In the genomic region with DNA sequence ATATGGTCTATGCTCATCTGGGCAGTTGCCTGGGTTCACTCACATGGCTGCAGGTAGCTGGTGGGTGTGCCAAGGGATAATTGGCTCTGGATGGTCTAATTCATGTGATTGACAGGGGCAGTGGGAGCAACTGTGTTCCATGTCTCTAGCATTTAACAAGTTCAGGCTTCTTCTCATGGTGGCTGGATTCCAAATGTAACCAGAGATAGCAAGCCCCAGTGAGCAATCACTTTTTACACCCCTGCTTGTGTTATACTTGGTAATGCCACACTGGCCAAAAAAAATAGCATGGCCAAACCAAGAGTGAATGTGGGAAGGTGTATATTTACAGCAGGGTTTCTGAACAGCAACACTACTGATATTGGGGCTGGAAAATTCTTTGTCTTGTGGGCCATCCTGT, we compare ENCODE assay signal across 25 cellular contexts.
DNase-seq lines count a peak whose midpoint lies in the region; ATAC-seq, FAIRE-seq and TF ChIP-seq lines count a peak whose summit lies in the region.
"Had no signal": no experiment of that assay in that cellular context is flagged by ENCODE, and none has a peak within 500 bp of the region (broad histone marks: within the 10 kb centered on the region; RNA-seq: fewer than 3 reads in every experiment).

No MANE protein-coding gene starts in this region.

- peak; percentile 58 for FAIRE-seq in bronchial epithelial cell (lab: Jason Lieb, UNC)

- no peak overlapping the region for H3K4me3 Mint-ChIP-seq in T-helper 2 cell treated with Interferon-gamma antibody and Interleukin-4, amounts not matched to agents 5 μg/mL and 100 μg/mL, for 36 hours
- H3K4me3 Mint-ChIP-seq: activated naive CD8-positive, alpha-beta T cell treated with anti-CD3 and anti-CD28 coated beads, Interleukin-2, amount 50 U/mL, for 24 hours; endodermal cell; H9; naive thymus-derived CD4-positive, alpha-beta T cell; stimulated activated effector memory CD8-positive, alpha-beta T cell treated with anti-CD3 and anti-CD28 coated beads, Interleukin-12 subunit alpha, Interleukin-12 subunit beta, amount 100 ng/mL, for 72 hours; T-helper 17 cell had no signal

- H3K9me3 ChIP-seq in MG63, result no peaks in the 10 kb centered on the region
- H3K9me3 ChIP-seq: heart right ventricle, left lung had no signal

- peaks cover 11% of the 10 kb centered on the region for H3K4me1 Mint-ChIP-seq in T-helper 2 cell treated with Interferon-gamma antibody and Interleukin-4, amounts not matched to agents 5 μg/mL and 100 μg/mL, for 36 hours (ENCODE audit: low read depth)
- H3K4me1 Mint-ChIP-seq: endodermal cell; naive thymus-derived CD4-positive, alpha-beta T cell; stimulated activated effector memory CD8-positive, alpha-beta T cell treated with anti-CD3 and anti-CD28 coated beads, Interleukin-12 subunit alpha, Interleukin-12 subunit beta, amount 100 ng/mL, for 72 hours had no signal

- ATAC-seq in GM21360 (IDR thresholded peaks at IDR 0.05; ENCODE audit: unreplicated experiment) (no peak), HG02798 (IDR thresholded peaks at IDR 0.05; ENCODE audit: poor library complexity, unreplicated experiment) (no peak)
- ATAC-seq: activated naive CD8-positive, alpha-beta T cell treated with anti-CD3 and anti-CD28 coated beads, Interleukin-2, amount 50 U/mL, for 24 hours; heart right ventricle; left lung; naive thymus-derived CD4-positive, alpha-beta T cell; Panc1; stimulated activated effector memory CD8-positive, alpha-beta T cell treated with anti-CD3 and anti-CD28 coated beads, Interleukin-12 subunit alpha, Interleukin-12 subunit beta, amount 100 ng/mL, for 72 hours; T-helper 17 cell had no signal

- no peaks in the 10 kb centered on the region for H3K9me3 Mint-ChIP-seq in T-helper 2 cell treated with Interferon-gamma antibody and Interleukin-4, amounts not matched to agents 5 μg/mL and 100 μg/mL, for 36 hours
- H3K9me3 Mint-ChIP-seq: activated naive CD8-positive, alpha-beta T cell treated with anti-CD3 and anti-CD28 coated beads, Interleukin-2, amount 50 U/mL, for 24 hours; H9 had no signal

- H3K4me3 ChIP-seq in MG63, result no peak overlapping the region
- no peak overlapping the region for H3K4me3 ChIP-seq in bronchial epithelial cell (ENCODE audit: low read depth, low read length)
- H3K4me3 ChIP-seq: heart right ventricle, left lung had no signal

- H3K36me3 ChIP-seq in MG63 (no peaks in the 10 kb centered on the region), bronchial epithelial cell (ENCODE audit: control insufficient read depth, insufficient read depth, low read length) (no peaks in the 10 kb centered on the region)
- H3K36me3 ChIP-seq: heart right ventricle, left lung had no signal

- H3K27ac Mint-ChIP-seq in T-helper 2 cell treated with Interferon-gamma antibody and Interleukin-4, amounts not matched to agents 5 μg/mL and 100 μg/mL, for 36 hours, result no peak overlapping the region
- H3K27ac Mint-ChIP-seq: activated naive CD8-positive, alpha-beta T cell treated with anti-CD3 and anti-CD28 coated beads, Interleukin-2, amount 50 U/mL, for 24 hours; endodermal cell; H9; naive thymus-derived CD4-positive, alpha-beta T cell; stimulated activated effector memory CD8-positive, alpha-beta T cell treated with anti-CD3 and anti-CD28 coated beads, Interleukin-12 subunit alpha, Interleukin-12 subunit beta, amount 100 ng/mL, for 72 hours; T-helper 17 cell had no signal

- H3K27me3 ChIP-seq in MG63 (no peaks in the 10 kb centered on the region), bronchial epithelial cell (ENCODE audit: control insufficient read depth, insufficient read depth, low read length) (no peaks in the 10 kb centered on the region)
- H3K27me3 ChIP-seq: left lung had no signal

- no peak for TF ChIP-seq CTCF in bronchial epithelial cell (IDR thresholded peaks at IDR 0.05; ENCODE audit: insufficient read depth, low read length, severe bottlenecking)

- peaks cover 14% of the 10 kb centered on the region for H3K36me3 Mint-ChIP-seq in T-helper 2 cell treated with Interferon-gamma antibody and Interleukin-4, amounts not matched to agents 5 μg/mL and 100 μg/mL, for 36 hours (ENCODE audit: low read depth)

- DNase-seq in Daoy (ENCODE audit: low read depth), result peak; percentile 21
- DNase-seq in MG63, result peak; percentile 28
- DNase-seq in bronchial epithelial cell (ENCODE audit: low read depth), result peak; percentile 83
- DNase-seq in iris pigment epithelial cell (ENCODE audit: low read depth), result peak; percentile 66
- no peak for DNase-seq in T-helper 2 cell treated with Interferon-gamma antibody and Interleukin-4, amounts not matched to agents 5 μg/mL and 100 μg/mL, for 36 hours (ENCODE audit: low spot score)
- DNase-seq in HuH-7 (ENCODE audit: low spot score), result no peak
- DNase-seq: ACHN; activated effector memory CD4-positive, alpha-beta T cell treated with anti-CD3 and anti-CD28 coated beads, Interleukin-2, amount 50 U/mL, for 16 hours; activated naive CD8-positive, alpha-beta T cell treated with anti-CD3 and anti-CD28 coated beads, Interleukin-2, amount 50 U/mL, for 24 hours; DMS79 treated with DMSO at 0.1 percent for 48 hours; endodermal cell; H9; heart right ventricle; left lung; naive thymus-derived CD4-positive, alpha-beta T cell; NCI-H1092 treated with DMSO at 0.1 percent for 48 hours; NCI-H2081 treated with DMSO at 0.1 percent for 48 hours; NCI-H510A; NK-92 treated with Interleukin-12 subunit alpha and Interleukin-12 subunit beta, amount 100 ng/mL, for 24 hours; occipital lobe; T-helper 17 cell had no signal

- no peaks in the 10 kb centered on the region for H3K27me3 Mint-ChIP-seq in T-helper 2 cell treated with Interferon-gamma antibody and Interleukin-4, amounts not matched to agents 5 μg/mL and 100 μg/mL, for 36 hours (ENCODE audit: low read depth)
- H3K27me3 Mint-ChIP-seq: activated naive CD8-positive, alpha-beta T cell treated with anti-CD3 and anti-CD28 coated beads, Interleukin-2, amount 50 U/mL, for 24 hours; T-helper 17 cell had no signal

Comparison
In these comparisons a context has a peak if more than half of its experiments do, and no peak if none do; other contexts are left out.
1. DNase-seq: peak in Daoy (single experiment), MG63 (single experiment), bronchial epithelial cell (single experiment) and iris pigment epithelial cell (single experiment); none in T-helper 2 cell treated with Interferon-gamma antibody and Interleukin-4, amounts not matched to agents 5 μg/mL and 100 μg/mL, for 36 hours (single experiment) and HuH-7 (single experiment).